9 cellular contexts compared by ENCODE assay signal in genomic region chr2:158191569-158191968, GRCh38.
A peak's percentile ranks its signal among the peaks of the same experiment; 100 is the strongest.
DNase-seq lines count a peak whose midpoint lies in the region; ATAC-seq and TF ChIP-seq lines count a peak whose summit lies in the region.
"Had no signal": no experiment of that assay in that cellular context is flagged by ENCODE, and none has a peak within 500 bp of the region (broad histone marks: within the 10 kb centered on the region; RNA-seq: fewer than 3 reads in every experiment).

No MANE protein-coding gene starts in this region.

- intact Hi-C loops in stomach (cut with DNase I; ENCODE audit: low total_unique reads), result no loop called here

- no peaks in the 10 kb centered on the region for H3K36me3 Mint-ChIP-seq in activated T-cell treated with anti-CD3 and anti-CD28 coated beads, Interleukin-2, amount 50 U/mL, for 24 hours (ENCODE audit: low read depth)
- H3K36me3 Mint-ChIP-seq in endothelial cell (ENCODE audit: low read depth, unreplicated experiment), result no peaks in the 10 kb centered on the region

- TF ChIP-seq CTCF in stomach (IDR thresholded peaks at IDR 0.05) (no peak), endothelial cell (IDR thresholded peaks at IDR 0.05; ENCODE audit: unreplicated experiment) (no peak)

- peak overlapping the region; percentile 63 for H3K9ac ChIP-seq in adipocyte (ENCODE audit: low read length)

- H3K27me3 Mint-ChIP-seq in activated T-cell treated with anti-CD3 and anti-CD28 coated beads, Interleukin-2, amount 50 U/mL, for 24 hours, result peaks cover 28% of the 10 kb centered on the region
- H3K27me3 Mint-ChIP-seq in endothelial cell (ENCODE audit: unreplicated experiment), result no peaks in the 10 kb centered on the region

- WGBS in stomach, 5 donors, result 2 to 23% (median 17%) methylated on average over 2 of the region's 2 CpGs

- H3K9me3 ChIP-seq in adipocyte (ENCODE audit: control insufficient read depth, low read length) (no peaks in the 10 kb centered on the region), stomach (no peaks in the 10 kb centered on the region)

- peak overlapping the region in 4 of 5 donors; percentile 10 to 80 (median 48) for H3K27ac ChIP-seq in stomach

- peak overlapping the region; percentile 70 for H3K4me3 ChIP-seq in adipocyte (ENCODE audit: low read length)
- H3K4me3 ChIP-seq in stomach, result peak overlapping the region in 1 of 4 donors; percentile 16
- H3K4me3 ChIP-seq: skin epidermis had no signal

- H3K36me3 ChIP-seq in adipocyte (ENCODE audit: control insufficient read depth, insufficient read depth, low read length, severe bottlenecking) (no peaks in the 10 kb centered on the region), stomach (no peaks in the 10 kb centered on the region)

- peak overlapping the region; percentile 31 for H3K27ac Mint-ChIP-seq in activated T-cell treated with anti-CD3 and anti-CD28 coated beads, Interleukin-2, amount 50 U/mL, for 24 hours
- H3K27ac Mint-ChIP-seq in endothelial cell (ENCODE audit: unreplicated experiment), result no peak overlapping the region

- H3K4me1 Mint-ChIP-seq in activated T-cell treated with anti-CD3 and anti-CD28 coated beads, Interleukin-2, amount 50 U/mL, for 24 hours (ENCODE audit: low read depth), result peaks cover 34% of the 10 kb centered on the region
- H3K4me1 Mint-ChIP-seq in endothelial cell (ENCODE audit: unreplicated experiment), result peaks cover 4% of the 10 kb centered on the region

- no peak for TF ChIP-seq EP300 in stomach (IDR thresholded peaks at IDR 0.05)

- H3K27me3 ChIP-seq in adipocyte (replicated peaks; ENCODE audit: control insufficient read depth, insufficient read depth, low read length) (no peaks in the 10 kb centered on the region), stomach (no peaks in the 10 kb centered on the region)

- H3K4me1 ChIP-seq in adipocyte (ENCODE audit: control insufficient read depth, insufficient read depth, low read length), result no peaks in the 10 kb centered on the region
- H3K4me1 ChIP-seq in stomach, result peaks cover 4 to 38% (median 22%) of the 10 kb centered on the region in 4 donors

- DNase-seq in activated T-cell treated with anti-CD3 and anti-CD28 coated beads, Interleukin-2, amount 50 U/mL, for 24 hours, result no peak
- no peak for DNase-seq in activated T-cell treated with anti-CD3 and anti-CD28 coated beads, Interleukin-2, amount 50 U/mL, for 48 hours
- no peak for DNase-seq in adipocyte (ENCODE audit: low read depth)
- no peak for DNase-seq in stomach
- DNase-seq in A172 (ENCODE audit: low spot score), result no peak
- no peak for DNase-seq in activated CD4-positive, alpha-beta T cell treated with anti-CD3 and anti-CD28 coated beads for 4 hours
- no peak for DNase-seq in endothelial cell (ENCODE audit: low spot score)

- TF ChIP-seq POLR2A in stomach (IDR thresholded peaks at IDR 0.05), result no peak

- no peaks in the 10 kb centered on the region for H3K9me3 Mint-ChIP-seq in activated T-cell treated with anti-CD3 and anti-CD28 coated beads, Interleukin-2, amount 50 U/mL, for 24 hours
- no peaks in the 10 kb centered on the region for H3K9me3 Mint-ChIP-seq in endothelial cell (ENCODE audit: unreplicated experiment)

- peak overlapping the region; percentile 38 for H3K4me3 Mint-ChIP-seq in activated T-cell treated with anti-CD3 and anti-CD28 coated beads, Interleukin-2, amount 50 U/mL, for 24 hours
- no peak overlapping the region for H3K4me3 Mint-ChIP-seq in endothelial cell (ENCODE audit: unreplicated experiment)

- ATAC-seq in HG03025 (IDR thresholded peaks at IDR 0.05; ENCODE audit: low FRiP score, unreplicated experiment), result peak; percentile 47
